Comparison of ENCODE assay signal across 20 cellular contexts in the genomic region with DNA sequence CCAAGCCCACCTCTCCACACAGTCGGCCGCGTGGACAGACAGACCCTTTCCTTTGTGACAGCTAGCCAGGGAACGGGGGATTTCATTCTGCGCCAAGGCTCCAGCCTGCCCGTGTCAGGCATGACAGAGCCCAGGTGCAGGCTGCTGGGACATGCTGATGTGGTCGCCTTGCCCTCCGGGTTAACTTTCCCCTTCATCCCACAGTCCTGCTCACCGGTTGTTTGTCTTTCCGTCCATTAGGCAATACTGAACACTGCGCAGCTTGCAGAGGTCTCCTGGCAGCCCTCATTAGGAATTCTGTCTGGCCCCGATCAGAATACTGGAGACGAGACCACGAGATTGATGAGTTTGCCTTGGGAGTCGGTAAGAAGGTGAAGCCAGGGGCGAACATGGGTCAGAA.
DNase-seq lines count a peak whose midpoint lies in the region; ATAC-seq, FAIRE-seq and TF ChIP-seq lines count a peak whose summit lies in the region.
"Had no signal": no experiment of that assay in that cellular context is flagged by ENCODE, and none has a peak within 500 bp of the region (broad histone marks: within the 10 kb centered on the region; RNA-seq: fewer than 3 reads in every experiment).

No MANE protein-coding gene starts in this region.

- DNase-seq in HepG2 (ENCODE audit: low spot score) (no peak), esophagus muscularis mucosa (ENCODE audit: extremely low spot score) (no peak), 8988T (no peak)
- no peak for DNase-seq in stimulated activated CD4-positive, alpha-beta T cell treated with anti-CD3 and anti-CD28 coated beads, Interleukin-2, amount 100 ng/mL, for 48 hours
- DNase-seq: ACHN; BE2C; C1 segment of cervical spinal cord; CD4-positive, CD25-positive, alpha-beta regulatory T cell; CD8-positive, alpha-beta memory T cell; COR-L47; DMS 273 treated with DMSO at 0.1 percent for 48 hours; DMS53; DND-41; EL had no signal

- no peak overlapping the region for H3K9ac ChIP-seq in liver (ENCODE audit: low read depth in 1 of 2, low read length in 2 of 2)
- H3K9ac ChIP-seq in HepG2 (ENCODE audit: insufficient read depth, low read depth, low read length), result no peak overlapping the region
- no peak overlapping the region for H3K9ac ChIP-seq in stomach smooth muscle (ENCODE audit: low read length in 2 of 2)

- POLR2A ChIA-PET in HepG2 (lab: Yijun Ruan, JAX), result no interaction called here

- no peaks in the 10 kb centered on the region for H3K4me1 ChIP-seq in liver (ENCODE audit: control insufficient read depth in 4 of 4, insufficient read depth in 4 of 4, low read length in 3 of 4)
- H3K4me1 ChIP-seq in HepG2 (ENCODE audit: insufficient read depth, low read length), result no peaks in the 10 kb centered on the region
- H3K4me1 ChIP-seq in esophagus muscularis mucosa, result peaks cover 19 to 96% (median 82%) of the 10 kb centered on the region in 4 donors
- peaks cover 35% of the 10 kb centered on the region for H3K4me1 ChIP-seq in stomach smooth muscle (ENCODE audit: control insufficient read depth, insufficient read depth, low read length)
- H3K4me1 ChIP-seq: BE2C, HAP-1 had no signal

- TF ChIP-seq POLR2A in HepG2 (IDR thresholded peaks at IDR 0.05; ENCODE audit: insufficient read depth in 1 of 2, low read depth in 2 of 2, low read length in 2 of 2), result no peak
- TF ChIP-seq POLR2A in esophagus muscularis mucosa (IDR thresholded peaks at IDR 0.05; ENCODE audit: low read depth), result no peak

- CTCF ChIA-PET in HepG2 (lab: Yijun Ruan, JAX; ENCODE audit: low intra/inter-chr PET ratio, low total read pairs), result no interaction called here

- H3K36me3 ChIP-seq in liver (ENCODE audit: control insufficient read depth in 4 of 4, insufficient read depth in 3 of 4, low read depth in 1 of 4, low read length in 3 of 4) (peaks cover 9 to 32% (median 17%) of the 10 kb centered on the region in 4 donors), HepG2 (replicated peaks in 1 of 2; ENCODE audit: control insufficient read depth in 1 of 2, insufficient read depth in 2 of 2, low read length in 2 of 2) (peaks cover 3 to 14% of the 10 kb centered on the region in 2 experiments; a peak in 2 of 5 replicates), esophagus muscularis mucosa (peaks cover 29 to 36% (median 33%) of the 10 kb centered on the region in 4 donors), stomach smooth muscle (ENCODE audit: control insufficient read depth in 2 of 2, insufficient read depth in 2 of 2, low read length in 2 of 2) (peaks cover 21 to 24% of the 10 kb centered on the region in 2 donors)
- H3K36me3 ChIP-seq: BE2C, HAP-1 had no signal

- FAIRE-seq in HepG2 (lab: Jason Lieb, UNC), result no peak
- FAIRE-seq: A204.1, GM12878, H1 had no signal

- intact Hi-C loops in HepG2 (cut with micrococcal nuclease; ENCODE audit: unreplicated experiment), result no loop called here
- intact Hi-C loops in esophagus muscularis mucosa (cut with DNase I), result no loop called here

- no peak overlapping the region for H3K4me2 ChIP-seq in HepG2 (ENCODE audit: low read depth, low read length)

- H2AFZ ChIP-seq in HepG2 (ENCODE audit: low read length), result no peak overlapping the region

- WGBS in liver, result 83% methylated on average over 16 of the region's 16 CpGs
- 98% methylated on average over 16 of the region's 16 CpGs for WGBS in HepG2 (ENCODE audit: low lambda C conversion rate)
- 68% methylated on average over 12 of the region's 16 CpGs for WGBS in esophagus muscularis mucosa

- H3K4me3 ChIP-seq in liver (ENCODE audit: low read depth in 1 of 3, low read length in 3 of 3) (no peak overlapping the region), HepG2 (replicated peaks in 1 of 3; ENCODE audit: insufficient read depth in 1 of 3, low read depth in 2 of 3, low read length in 3 of 3) (no peak overlapping the region), esophagus muscularis mucosa (no peak overlapping the region), stomach smooth muscle (ENCODE audit: low read length in 2 of 2) (peak overlapping the region in 1 of 2 donors; percentile 15)
- H3K4me3 ChIP-seq: GM12878, HAP-1 had no signal

- no peak overlapping the region for H3K27ac ChIP-seq in liver (ENCODE audit: low read depth in 1 of 2, low read length in 2 of 2)
- H3K27ac ChIP-seq in HepG2 (ENCODE audit: extremely low read length, insufficient read depth, low read length), result no peak overlapping the region
- peak overlapping the region in 3 of 4 donors; percentile 20 to 59 (median 20) for H3K27ac ChIP-seq in esophagus muscularis mucosa (replicated peaks in 1 of 4)
- H3K27ac ChIP-seq in stomach smooth muscle (ENCODE audit: low read length), result peak overlapping the region; percentile 24

- TF ChIP-seq RAD21 in liver (IDR thresholded peaks at IDR 0.05) (peak in 1 of 2 donors; percentile 36), HepG2 (CRISPR knock-in tag; IDR thresholded peaks at IDR 0.05) (no peak)

- H3K9me3 ChIP-seq in liver (ENCODE audit: control insufficient read depth in 4 of 4, low read length in 3 of 4), result no peaks in the 10 kb centered on the region
- no peaks in the 10 kb centered on the region for H3K9me3 ChIP-seq in HepG2 (ENCODE audit: low read length)
- no peaks in the 10 kb centered on the region for H3K9me3 ChIP-seq in esophagus muscularis mucosa
- no peaks in the 10 kb centered on the region for H3K9me3 ChIP-seq in stomach smooth muscle (ENCODE audit: control insufficient read depth in 2 of 2, low read length in 2 of 2)
- H3K9me3 ChIP-seq: BE2C, HAP-1 had no signal

- no TSS peak for BruUV-seq in HepG2 (replicated peaks; lab: Mats Ljungman, UMichigan)

- no peak for ATAC-seq in HepG2
- ATAC-seq: GM12878 had no signal

- H4K20me1 ChIP-seq in HepG2 (ENCODE audit: insufficient read depth, low read length), result no peaks in the 10 kb centered on the region

- no peaks in the 10 kb centered on the region for H3K79me2 ChIP-seq in HepG2 (ENCODE audit: insufficient read depth, low read length)

- TF ChIP-seq CTCF in liver (IDR thresholded peaks at IDR 0.05; ENCODE audit: low read depth, low read length, missing input control) (no peak), HepG2 (CRISPR knock-in tag; IDR thresholded peaks at IDR 0.05) (no peak), esophagus muscularis mucosa (IDR thresholded peaks at IDR 0.05) (no peak)

- in situ Hi-C loops in HepG2 (cut with HindIII; ENCODE audit: extremely low pct_ligation_motif_present, low pct_unique_long_range_greater_than_20kb), result no loop called here

- TF ChIP-seq EP300 in HepG2 (IDR thresholded peaks at IDR 0.05; ENCODE audit: low read depth in 2 of 2, low read length in 2 of 2) (no peak), HepG2 (CRISPR knock-in tag; IDR thresholded peaks at IDR 0.05; ENCODE audit: borderline replicate concordance) (no peak), esophagus muscularis mucosa (IDR thresholded peaks at IDR 0.05) (no peak)

- H3K27me3 ChIP-seq in liver (ENCODE audit: control insufficient read depth in 4 of 4, insufficient read depth in 4 of 4, low read length in 3 of 4) (no peaks in the 10 kb centered on the region), HepG2 (ENCODE audit: control insufficient read depth in 1 of 2, insufficient read depth in 2 of 2, low read length in 2 of 2) (no peaks in the 10 kb centered on the region), esophagus muscularis mucosa (no peaks in the 10 kb centered on the region), stomach smooth muscle (ENCODE audit: control insufficient read depth in 1 of 2, insufficient read depth in 2 of 2, low read length in 2 of 2) (no peaks in the 10 kb centered on the region)
- H3K27me3 ChIP-seq: BE2C had no signal

TF ChIP-seq in liver, 16 proteins besides CTCF, POLR2A, EP300 and RAD21 (continues in another document):
- no peak for TF ChIP-seq GABPA (IDR thresholded peaks at IDR 0.05 in 1 of 2, conservative IDR thresholded peaks at IDR 0.05 in 1 of 2)
- no peak for TF ChIP-seq FOXA1 (IDR thresholded peaks at IDR 0.05)
- TF ChIP-seq YY1 (IDR thresholded peaks at IDR 0.05), result no peak
- TF ChIP-seq FOXA2 (IDR thresholded peaks at IDR 0.05), result no peak

TF ChIP-seq in HepG2, 621 proteins besides CTCF, POLR2A, EP300 and RAD21 (continues in another document):
- TF ChIP-seq, protein P1, sequence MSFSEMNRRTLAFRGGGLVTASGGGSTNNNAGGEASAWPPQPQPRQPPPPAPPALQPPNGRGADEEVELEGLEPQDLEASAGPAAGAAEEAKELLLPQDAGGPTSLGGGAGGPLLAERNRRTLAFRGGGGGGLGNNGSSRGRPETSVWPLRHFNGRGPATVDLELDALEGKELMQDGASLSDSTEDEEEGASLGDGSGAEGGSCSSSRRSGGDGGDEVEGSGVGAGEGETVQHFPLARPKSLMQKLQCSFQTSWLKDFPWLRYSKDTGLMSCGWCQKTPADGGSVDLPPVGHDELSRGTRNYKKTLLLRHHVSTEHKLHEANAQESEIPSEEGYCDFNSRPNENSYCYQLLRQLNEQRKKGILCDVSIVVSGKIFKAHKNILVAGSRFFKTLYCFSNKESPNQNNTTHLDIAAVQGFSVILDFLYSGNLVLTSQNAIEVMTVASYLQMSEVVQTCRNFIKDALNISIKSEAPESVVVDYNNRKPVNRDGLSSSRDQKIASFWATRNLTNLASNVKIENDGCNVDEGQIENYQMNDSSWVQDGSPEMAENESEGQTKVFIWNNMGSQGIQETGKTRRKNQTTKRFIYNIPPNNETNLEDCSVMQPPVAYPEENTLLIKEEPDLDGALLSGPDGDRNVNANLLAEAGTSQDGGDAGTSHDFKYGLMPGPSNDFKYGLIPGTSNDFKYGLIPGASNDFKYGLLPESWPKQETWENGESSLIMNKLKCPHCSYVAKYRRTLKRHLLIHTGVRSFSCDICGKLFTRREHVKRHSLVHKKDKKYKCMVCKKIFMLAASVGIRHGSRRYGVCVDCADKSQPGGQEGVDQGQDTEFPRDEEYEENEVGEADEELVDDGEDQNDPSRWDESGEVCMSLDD (CRISPR knock-in tag; IDR thresholded peaks at IDR 0.05; ENCODE audit: borderline replicate concordance), result no peak
- TF ChIP-seq ARNT2 (CRISPR knock-in tag; IDR thresholded peaks at IDR 0.05; ENCODE audit: low read depth) (no peak), ZNF121 (CRISPR knock-in tag; IDR thresholded peaks at IDR 0.05) (no peak), SMYD3 (CRISPR knock-in tag; IDR thresholded peaks at IDR 0.05) (no peak), ZNF556 (CRISPR knock-in tag; IDR thresholded peaks at IDR 0.05; ENCODE audit: borderline replicate concordance) (no peak), ZNF274 (CRISPR knock-in tag; IDR thresholded peaks at IDR 0.05) (no peak), ZNF256 (CRISPR knock-in tag; conservative IDR thresholded peaks at IDR 0.05) (no peak)
- TF ChIP-seq, protein P2, sequence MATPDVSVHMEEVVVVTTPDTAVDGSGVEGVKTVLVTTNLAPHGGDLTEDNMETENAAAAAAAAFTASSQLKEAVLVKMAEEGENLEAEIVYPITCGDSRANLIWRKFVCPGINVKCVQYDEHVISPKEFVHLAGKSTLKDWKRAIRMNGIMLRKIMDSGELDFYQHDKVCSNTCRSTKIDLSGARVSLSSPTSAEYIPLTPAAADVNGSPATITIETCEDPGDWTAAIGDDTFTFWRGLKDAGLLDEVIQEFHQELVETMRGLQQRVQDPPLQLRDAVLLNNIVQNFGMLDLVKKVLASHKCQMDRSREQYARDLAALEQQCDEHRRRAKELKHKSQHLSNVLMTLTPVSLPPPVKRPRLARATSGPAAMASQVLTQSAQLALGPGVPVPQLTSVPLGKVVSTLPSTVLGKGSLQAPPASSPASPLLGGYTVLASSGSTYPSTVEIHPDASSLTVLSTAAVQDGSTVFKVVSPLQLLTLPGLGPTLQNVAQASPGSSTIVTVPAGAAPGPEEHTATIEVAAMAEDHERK (CRISPR knock-in tag; IDR thresholded peaks at IDR 0.05; ENCODE audit: low read depth), result no peak

Comparison
In these comparisons a context has a peak if more than half of its experiments do, and no peak if none do; other contexts are left out.
1. H3K27ac ChIP-seq: peak in esophagus muscularis mucosa (3 of 4) and stomach smooth muscle (single experiment); none in liver (0 of 2) and HepG2 (single experiment).